1 cellular context compared by ENCODE assay signal in genomic region chr5:81971694-81972495, GRCh38.
TF ChIP-seq lines count a peak whose summit lies in the region.

Gene ATG10 (plus strand): TSS chr5:81972023. CDS start chr5:81987571, 15,548 bp downstream.

TF ChIP-seq in HepG2, 621 proteins besides CTCF, POLR2A, EP300 and RAD21 (continued from another document and continues in another):
- TF ChIP-seq HNF1B (CRISPR knock-in tag; IDR thresholded peaks at IDR 0.05) (peak; percentile 71; the same call in 1 of the 2 replicates), PRMT3 (CRISPR knock-in tag; IDR thresholded peaks at IDR 0.05; ENCODE audit: borderline replicate concordance, low read depth) (peak; percentile 79; the same call in 1 of the 2 replicates), ZBTB8A (CRISPR knock-in tag; IDR thresholded peaks at IDR 0.05; ENCODE audit: borderline replicate concordance, low read depth) (no peak), ZNF780A (CRISPR knock-in tag; IDR thresholded peaks at IDR 0.05) (no peak), KAT2B (IDR thresholded peaks at IDR 0.05; ENCODE audit: borderline replicate concordance, low read depth, low read length) (no peak), ELF3 (CRISPR knock-in tag; IDR thresholded peaks at IDR 0.05) (0 out of 2 replicates have a peak, but pooled peaks have one; percentile 10), ATF5 (CRISPR knock-in tag; IDR thresholded peaks at IDR 0.05; ENCODE audit: low read depth) (no peak), ZNF672 (CRISPR knock-in tag; IDR thresholded peaks at IDR 0.05) (no peak), ZNF562 (CRISPR knock-in tag; IDR thresholded peaks at IDR 0.05; ENCODE audit: borderline replicate concordance) (no peak), ZNF530 (CRISPR knock-in tag; IDR thresholded peaks at IDR 0.05; ENCODE audit: low read depth) (no peak), BCLAF1 (IDR thresholded peaks at IDR 0.05) (no peak), SALL1 (CRISPR knock-in tag; IDR thresholded peaks at IDR 0.05) (peak; percentile 94), KDM6A (CRISPR knock-in tag; IDR thresholded peaks at IDR 0.05; ENCODE audit: low read depth) (no peak), POLR2G (IDR thresholded peaks at IDR 0.05; ENCODE audit: low read depth, low read length) (peak; percentile 92), ZNF407 (CRISPR knock-in tag; IDR thresholded peaks at IDR 0.05; ENCODE audit: not compliant biosample characterization) (peak; percentile 36), ZMAT5 (CRISPR knock-in tag; IDR thresholded peaks at IDR 0.05; ENCODE audit: borderline replicate concordance, low read depth) (no peak; the same call in 1 of the 2 replicates), ZNF225 (CRISPR knock-in tag; IDR thresholded peaks at IDR 0.05) (peak; percentile 80), CCAR2 (optimal IDR thresholded peaks at IDR 0.05; ENCODE audit: low read depth, low read length) (no peak), DDIT3 (CRISPR knock-in tag; IDR thresholded peaks at IDR 0.05) (no peak), DMAP1 (CRISPR knock-in tag; IDR thresholded peaks at IDR 0.05) (peak; percentile 84), ZNF670 (CRISPR knock-in tag; IDR thresholded peaks at IDR 0.05; ENCODE audit: borderline replicate concordance) (no peak), HNRNPK (IDR thresholded peaks at IDR 0.05; ENCODE audit: low read depth, low read length, poor library complexity, severe bottlenecking) (peak; percentile 73), SP2 (CRISPR knock-in tag; IDR thresholded peaks at IDR 0.05) (0 out of 2 replicates have a peak, but pooled peaks have one; percentile 36), ZNF768 (CRISPR knock-in tag; IDR thresholded peaks at IDR 0.05) (peak; percentile 77), ZNF747 (CRISPR knock-in tag; IDR thresholded peaks at IDR 0.05; ENCODE audit: borderline replicate concordance) (peak; percentile 94), ZUFSP (CRISPR knock-in tag; IDR thresholded peaks at IDR 0.05; ENCODE audit: borderline replicate concordance) (no peak), ZNF260 (CRISPR knock-in tag; IDR thresholded peaks at IDR 0.05; ENCODE audit: borderline replicate concordance, low read depth) (no peak), MEIS1 (CRISPR knock-in tag; IDR thresholded peaks at IDR 0.05; ENCODE audit: borderline replicate concordance) (peak; percentile 47; the same call in 1 of the 2 replicates), MZF1 (CRISPR knock-in tag; IDR thresholded peaks at IDR 0.05; ENCODE audit: borderline replicate concordance) (no peak), NBN (conservative IDR thresholded peaks at IDR 0.05) (no peak), BCL6 (CRISPR knock-in tag; IDR thresholded peaks at IDR 0.05) (peak; percentile 23; the same call in 1 of the 2 replicates), ZNF629 (CRISPR knock-in tag; conservative IDR thresholded peaks at IDR 0.05) (0 out of 2 replicates have a peak, but pooled peaks have one; percentile 21), ZNF644 (CRISPR knock-in tag; IDR thresholded peaks at IDR 0.05; ENCODE audit: low read depth) (no peak), PRDM10 (CRISPR knock-in tag; IDR thresholded peaks at IDR 0.05; ENCODE audit: low read depth) (no peak), FUBP1 (CRISPR knock-in tag; IDR thresholded peaks at IDR 0.05; ENCODE audit: borderline replicate concordance) (no peak), SOX6 (IDR thresholded peaks at IDR 0.05) (no peak), SOX6 (CRISPR knock-in tag; IDR thresholded peaks at IDR 0.05) (peak; percentile 60)
